ENCODE assay signal across 8 cellular contexts in genomic region chr7:25069900-25070443, GRCh38. TPM values are rescaled to one million over a fixed set of nuclear protein-coding genes. Genes with fewer than 3 reads are reported as not detected.
DNase-seq lines count a peak whose midpoint lies in the region; ATAC-seq and TF ChIP-seq lines count a peak whose summit lies in the region.

No MANE protein-coding gene starts in this region.

- H3K27ac ChIP-seq in C4-2B (no peak overlapping the region), VCaP (peak overlapping the region; percentile 66; the same call in 1 of the 2 replicates), duodenal mucosa (ENCODE audit: low read depth, low read length) (no peak overlapping the region)

- TF ChIP-seq CTCF in C4-2B (conservative IDR thresholded peaks at IDR 0.05) (peak; percentile 90), VCaP (conservative IDR thresholded peaks at IDR 0.05) (peak; percentile 87)

- DNase-seq in H4 (ENCODE audit: low spot score) (peak; percentile 92), NCI-H2196 (lab: John Stamatoyannopoulos, UW; ENCODE audit: unreplicated experiment) (peak; percentile 51), lung microvascular endothelial cell (ENCODE audit: low read depth in 2 of 2) (peak; percentile 79 to 86)
- peak; percentile 3 to 37 for DNase-seq in stimulated activated CD8-positive, alpha-beta memory T cell treated with anti-CD3 and anti-CD28 coated beads, Interleukin-7, amount 100 ng/mL, for 4 hours (ENCODE audit: low read depth in 2 of 2)

- no peaks in the 10 kb centered on the region for H3K9me3 ChIP-seq in duodenal mucosa (ENCODE audit: control insufficient read depth in 1 of 2, low read length in 2 of 2)

- H3K27me3 ChIP-seq in duodenal mucosa (ENCODE audit: control insufficient read depth in 1 of 2, insufficient read depth in 2 of 2, low read length in 2 of 2) = no peaks in the 10 kb centered on the region

- H3K4me3 ChIP-seq in duodenal mucosa (ENCODE audit: low read depth in 1 of 2, low read length in 2 of 2) = peak overlapping the region; percentile 9 to 52

- ATAC-seq in GM18519 (IDR thresholded peaks at IDR 0.05; ENCODE audit: low FRiP score, unreplicated experiment) = no peak

- H3K9ac ChIP-seq in duodenal mucosa (ENCODE audit: low read depth in 1 of 2, low read length in 2 of 2) = no peak overlapping the region

- no peaks in the 10 kb centered on the region for H3K36me3 ChIP-seq in duodenal mucosa (ENCODE audit: control insufficient read depth in 1 of 2, insufficient read depth in 2 of 2, low read length in 2 of 2)

- no peaks in the 10 kb centered on the region for H3K4me1 ChIP-seq in duodenal mucosa (ENCODE audit: control insufficient read depth in 1 of 2, insufficient read depth in 2 of 2, low read length in 2 of 2)

RNA-seq across cellular contexts. Expression of gene CYCS, which starts 55.1 kb away (rescaled TPM):
- total RNA-seq in H4 (2014; rRNA removed; shearing (Covaris generic)) = 338 and 389 TPM in 2 replicates
- 26.2 and 34.3 TPM in 2 replicates for total RNA-seq in lung microvascular endothelial cell

Comparison
In these comparisons a context has a peak if more than half of its experiments do, and no peak if none do; other contexts are left out.
1. DNase-seq: peak in every context shown above with its lines; median percentile 92 in H4; 82 in lung microvascular endothelial cell; 51 in NCI-H2196; 20 in stimulated activated CD8-positive, alpha-beta memory T cell treated with anti-CD3 and anti-CD28 coated beads, Interleukin-7, amount 100 ng/mL, for 4 hours.